In the genomic region with DNA sequence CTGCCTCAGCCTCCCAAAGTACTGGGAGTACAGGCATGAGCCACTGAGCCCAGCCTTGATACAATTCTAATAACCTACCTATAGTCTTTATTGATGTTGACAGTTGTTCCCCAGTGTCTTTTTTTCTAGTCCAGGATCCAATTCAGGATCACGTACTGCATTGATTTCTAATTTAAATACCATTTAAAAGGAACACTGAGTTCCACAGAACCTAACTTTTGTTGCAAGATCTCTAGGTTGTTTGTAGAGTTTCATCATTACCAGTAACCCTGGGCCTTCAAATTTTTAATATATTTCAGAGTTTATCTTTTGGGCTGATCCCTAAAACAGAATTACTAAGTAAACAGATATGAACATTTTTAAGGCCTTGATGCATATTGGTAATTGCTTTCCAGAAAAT, we compare ENCODE assay signal across 1 cellular context.
TF ChIP-seq lines count a peak whose summit lies in the region.

No MANE protein-coding gene starts in this region.

TF ChIP-seq in liver, 16 proteins besides CTCF, POLR2A, EP300 and RAD21 (continued from another document):
- TF ChIP-seq REST (IDR thresholded peaks at IDR 0.05) (no peak), FOXA2 (IDR thresholded peaks at IDR 0.05) (no peak), ATF3 (IDR thresholded peaks at IDR 0.05) (peak; percentile 61)
